ENCODE assay signal across 23 cellular contexts in the genomic region with DNA sequence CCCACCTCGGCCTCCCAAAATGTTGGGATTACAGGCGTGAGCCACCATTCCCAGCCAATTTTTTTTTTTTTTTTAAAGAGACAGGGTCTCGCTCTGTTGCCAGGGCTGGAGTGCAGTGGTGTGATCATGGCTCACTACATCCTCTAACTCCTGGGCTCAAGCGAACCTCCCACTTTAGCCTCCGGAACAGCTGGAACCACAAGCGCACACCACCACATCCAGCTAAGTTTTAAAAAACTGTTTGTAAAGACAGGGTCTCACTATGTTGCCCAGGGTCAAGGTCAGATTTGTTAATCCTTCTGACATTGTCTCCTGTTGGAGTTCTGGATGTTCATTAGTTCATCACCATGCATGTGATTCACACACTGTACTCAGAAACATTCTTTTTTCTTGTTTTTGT.
"Had no signal": no experiment of that assay in that cellular context is flagged by ENCODE, and none has a peak within 500 bp of the region (broad histone marks: within the 10 kb centered on the region; RNA-seq: fewer than 3 reads in every experiment).

No MANE protein-coding gene starts in this region.

- H3K4me3 ChIP-seq: esophagus muscularis mucosa, heart right ventricle, prostate gland, skin epidermis, suprapubic skin, transverse colon, vagina had no signal

- H3K36me3 ChIP-seq: esophagus muscularis mucosa, prostate gland, suprapubic skin, transverse colon, vagina had no signal

- H3K27me3 Mint-ChIP-seq: activated CD4-positive, alpha-beta T cell treated with anti-CD3 and anti-CD28 coated beads for 36 hours; activated naive CD8-positive, alpha-beta T cell treated with anti-CD3 and anti-CD28 coated beads, Interleukin-2, amount 10 ng/mL, durations not matched to agents 7 days and 5 days; activated T-helper 17 cell treated with anti-CD3 and anti-CD28 coated beads, Interleukin-2, amount 50 U/mL, for 72 hours; memory B cell; naive thymus-derived CD4-positive, alpha-beta T cell; stimulated activated naive CD8-positive, alpha-beta T cell treated with anti-CD3 and anti-CD28 coated beads, Interleukin-15, Interleukin-2, amounts not matched to agents 100 ng/mL and 50 ng/mL, for 24 hours had no signal

- H3K9me3 ChIP-seq: esophagus muscularis mucosa, heart right ventricle, prostate gland, suprapubic skin, transverse colon, vagina had no signal

- H3K27me3 ChIP-seq: brain microvascular endothelial cell, esophagus muscularis mucosa, heart right ventricle, suprapubic skin, transverse colon, vagina had no signal

- H3K4me3 Mint-ChIP-seq: activated CD4-positive, alpha-beta T cell treated with anti-CD3 and anti-CD28 coated beads for 36 hours; activated naive CD8-positive, alpha-beta T cell treated with anti-CD3 and anti-CD28 coated beads, Interleukin-2, amount 10 ng/mL, durations not matched to agents 7 days and 5 days; memory B cell; naive thymus-derived CD4-positive, alpha-beta T cell; stimulated activated naive CD8-positive, alpha-beta T cell treated with anti-CD3 and anti-CD28 coated beads, Interleukin-15, Interleukin-2, amounts not matched to agents 100 ng/mL and 50 ng/mL, for 24 hours; T-helper 1 cell treated with Interleukin-12 subunit alpha and Interleukin-12 subunit beta and Interleukin-4 antibody, amounts not matched to agents 30 μg/mL and 1 μg/mL, for 36 hours had no signal

- H3K27ac Mint-ChIP-seq: activated CD4-positive, alpha-beta T cell treated with anti-CD3 and anti-CD28 coated beads for 36 hours; activated naive CD8-positive, alpha-beta T cell treated with anti-CD3 and anti-CD28 coated beads, Interleukin-2, amount 10 ng/mL, durations not matched to agents 7 days and 5 days; activated T-helper 17 cell treated with anti-CD3 and anti-CD28 coated beads, Interleukin-2, amount 50 U/mL, for 72 hours; memory B cell; naive thymus-derived CD4-positive, alpha-beta T cell; T-helper 1 cell treated with Interleukin-12 subunit alpha and Interleukin-12 subunit beta and Interleukin-4 antibody, amounts not matched to agents 30 μg/mL and 1 μg/mL, for 36 hours had no signal

- H3K27ac ChIP-seq: brain microvascular endothelial cell, esophagus muscularis mucosa, prostate gland, suprapubic skin, transverse colon, vagina, VCaP had no signal

- DNase-seq: activated CD4-positive, alpha-beta T cell treated with anti-CD3 and anti-CD28 coated beads for 36 hours; activated CD4-positive, alpha-beta T cell treated with anti-CD3 and anti-CD28 coated beads, Interleukin-2, amount 50 U/mL, for 48 hours; activated naive CD4-positive, alpha-beta T cell treated with Interleukin-2 at 50 U/mL for 16 hours; activated naive CD8-positive, alpha-beta T cell treated with anti-CD3 and anti-CD28 coated beads, Interleukin-2, amount 10 ng/mL, durations not matched to agents 7 days and 5 days; brain microvascular endothelial cell; cortex of kidney; effector CD4-positive, alpha-beta T cell; heart right ventricle; kidney glomerular epithelial cell; left ventricle myocardium superior; naive thymus-derived CD4-positive, alpha-beta T cell; right cardiac atrium; transverse colon had no signal

- H3K9me3 Mint-ChIP-seq: activated naive CD8-positive, alpha-beta T cell treated with anti-CD3 and anti-CD28 coated beads, Interleukin-2, amount 10 ng/mL, durations not matched to agents 7 days and 5 days; activated T-helper 17 cell treated with anti-CD3 and anti-CD28 coated beads, Interleukin-2, amount 50 U/mL, for 72 hours; memory B cell; naive thymus-derived CD4-positive, alpha-beta T cell; stimulated activated naive CD8-positive, alpha-beta T cell treated with anti-CD3 and anti-CD28 coated beads, Interleukin-15, Interleukin-2, amounts not matched to agents 100 ng/mL and 50 ng/mL, for 24 hours; T-helper 1 cell treated with Interleukin-12 subunit alpha and Interleukin-12 subunit beta and Interleukin-4 antibody, amounts not matched to agents 30 μg/mL and 1 μg/mL, for 36 hours had no signal

- ATAC-seq: activated CD4-positive, alpha-beta T cell treated with anti-CD3 and anti-CD28 coated beads for 36 hours; activated T-helper 17 cell treated with anti-CD3 and anti-CD28 coated beads, Interleukin-2, amount 50 U/mL, for 72 hours; heart right ventricle; left ventricle myocardium superior; naive thymus-derived CD4-positive, alpha-beta T cell; right cardiac atrium had no signal
